In genomic region chr2:101731221-101732054, GRCh38 we compare ENCODE assay signal across 29 cellular contexts. TPM values are rescaled to one million over a fixed set of nuclear protein-coding genes. Genes with fewer than 3 reads are reported as not detected.
DNase-seq lines count a peak whose midpoint lies in the region; ATAC-seq, FAIRE-seq and TF ChIP-seq lines count a peak whose summit lies in the region.
"Had no signal": no experiment of that assay in that cellular context is flagged by ENCODE, and none has a peak within 500 bp of the region (broad histone marks: within the 10 kb centered on the region; RNA-seq: fewer than 3 reads in every experiment).

No MANE protein-coding gene starts in this region.

- peak; percentile 89 for FAIRE-seq in HepG2 (lab: Jason Lieb, UNC)
- FAIRE-seq: GM12891, H1 had no signal

- POLR2A ChIA-PET in HepG2 (lab: Yijun Ruan, JAX): interaction anchor here (0.6 to 3.2 kb wide), 9 partner anchors 9 to 176 kb away, joined by 3 to 15 read pairs (median 4); partner anchors contain the start of gene MAP4K4

- no peaks in the 10 kb centered on the region for H3K9me3 Mint-ChIP-seq in stimulated activated effector memory CD8-positive, alpha-beta T cell treated with anti-CD3 and anti-CD28 coated beads, Interleukin-12 subunit alpha, Interleukin-12 subunit beta, amount 100 ng/mL, for 72 hours
- H3K9me3 Mint-ChIP-seq: CD8-positive, alpha-beta T cell had no signal

- H3K4me1 ChIP-seq in HepG2 (ENCODE audit: insufficient read depth, low read length) (peaks cover 100% of the 10 kb centered on the region), right lobe of liver (peaks cover 0 to 40% (median 20%) of the 10 kb centered on the region in 4 donors), RWPE2 (ENCODE audit: insufficient read depth, poor library complexity, severe bottlenecking) (peaks cover 37% of the 10 kb centered on the region)
- peaks cover 23% of the 10 kb centered on the region for H3K4me1 ChIP-seq in effector memory CD4-positive, alpha-beta T cell (ENCODE audit: control insufficient read depth, insufficient read depth, low read length, poor library complexity, severe bottlenecking)

- H3K27me3 ChIP-seq in HepG2 (ENCODE audit: control insufficient read depth in 1 of 2, insufficient read depth in 2 of 2, low read length in 2 of 2) (no peaks in the 10 kb centered on the region), right lobe of liver (no peaks in the 10 kb centered on the region), RWPE2 (ENCODE audit: insufficient read depth, poor library complexity, severe bottlenecking) (no peaks in the 10 kb centered on the region)
- H3K27me3 ChIP-seq in effector memory CD4-positive, alpha-beta T cell (replicated peaks; ENCODE audit: control insufficient read depth, insufficient read depth, low read length, poor library complexity, severe bottlenecking): no peaks in the 10 kb centered on the region

- no peak for TF ChIP-seq POLR2A in HepG2 (IDR thresholded peaks at IDR 0.05; ENCODE audit: insufficient read depth in 1 of 2, low read depth in 2 of 2, low read length in 2 of 2)
- TF ChIP-seq POLR2A in right lobe of liver (IDR thresholded peaks at IDR 0.05): no peak

- peak; percentile 21; the same call in 1 of the 2 replicates for TF ChIP-seq RAD21 in HepG2 (CRISPR knock-in tag; IDR thresholded peaks at IDR 0.05)

- peaks cover 6 to 10% of the 10 kb centered on the region in 2 experiments; a peak in 3 of 5 replicates for H3K36me3 ChIP-seq in HepG2 (replicated peaks in 1 of 2; ENCODE audit: control insufficient read depth in 1 of 2, insufficient read depth in 2 of 2, low read length in 2 of 2)
- no peaks in the 10 kb centered on the region for H3K36me3 ChIP-seq in right lobe of liver
- H3K36me3 ChIP-seq in RWPE2 (ENCODE audit: low read depth): no peaks in the 10 kb centered on the region; the same call in 1 of the 2 replicates
- H3K36me3 ChIP-seq in effector memory CD4-positive, alpha-beta T cell (ENCODE audit: control insufficient read depth, insufficient read depth, low read length): no peaks in the 10 kb centered on the region

- peak overlapping the region; percentile 47 for H3K4me2 ChIP-seq in HepG2 (ENCODE audit: low read depth, low read length)

- peaks cover 100% of the 10 kb centered on the region for H3K79me2 ChIP-seq in HepG2 (ENCODE audit: insufficient read depth, low read length)

- intact Hi-C loops in HepG2 (cut with micrococcal nuclease; ENCODE audit: unreplicated experiment) (loop anchor here (2.0 kb wide), 2 partner anchors 31 to 33 kb away; no protein-coding TSS in a partner anchor), right lobe of liver (cut with DNase I) (no loop called here)

- H3K4me3 Mint-ChIP-seq in stimulated activated effector memory CD8-positive, alpha-beta T cell treated with anti-CD3 and anti-CD28 coated beads, Interleukin-12 subunit alpha, Interleukin-12 subunit beta, amount 100 ng/mL, for 72 hours: no peak overlapping the region
- H3K4me3 Mint-ChIP-seq: CD8-positive, alpha-beta T cell had no signal

- H3K27ac ChIP-seq in HepG2 (ENCODE audit: extremely low read length, insufficient read depth, low read length): peak overlapping the region; percentile 90
- H3K27ac ChIP-seq in right lobe of liver: no peak overlapping the region
- peak overlapping the region; percentile 8 for H3K27ac ChIP-seq in RWPE2 (ENCODE audit: poor library complexity, severe bottlenecking)
- no peak overlapping the region for H3K27ac ChIP-seq in effector memory CD4-positive, alpha-beta T cell (ENCODE audit: insufficient read depth, low read length, poor library complexity, severe bottlenecking)
- H3K27ac ChIP-seq: C4-2B, HL-60, RWPE1 had no signal

- no TSS peak for BruUV-seq in HepG2 (replicated peaks; lab: Mats Ljungman, UMichigan)

- CTCF ChIA-PET in HepG2 (lab: Yijun Ruan, JAX; ENCODE audit: low intra/inter-chr PET ratio, low total read pairs): no interaction called here

- in situ Hi-C loops in HepG2 (cut with HindIII; ENCODE audit: extremely low pct_ligation_motif_present, low pct_unique_long_range_greater_than_20kb): no loop called here

- H3K4me1 Mint-ChIP-seq in stimulated activated effector memory CD8-positive, alpha-beta T cell treated with anti-CD3 and anti-CD28 coated beads, Interleukin-12 subunit alpha, Interleukin-12 subunit beta, amount 100 ng/mL, for 72 hours: peaks cover 68% of the 10 kb centered on the region

- H4K20me1 ChIP-seq in HepG2 (ENCODE audit: insufficient read depth, low read length): peaks cover 86% of the 10 kb centered on the region

- H3K9me3 ChIP-seq in HepG2 (ENCODE audit: low read length): no peaks in the 10 kb centered on the region
- no peaks in the 10 kb centered on the region for H3K9me3 ChIP-seq in right lobe of liver
- H3K9me3 ChIP-seq in RWPE2 (ENCODE audit: severe bottlenecking): no peaks in the 10 kb centered on the region
- no peaks in the 10 kb centered on the region for H3K9me3 ChIP-seq in effector memory CD4-positive, alpha-beta T cell (ENCODE audit: control insufficient read depth, low read length)
- H3K9me3 ChIP-seq: Caco-2 had no signal

- H2AFZ ChIP-seq in HepG2 (ENCODE audit: low read length): no peak overlapping the region

- 56% methylated on average over 9 of the region's 9 CpGs for WGBS in HepG2 (ENCODE audit: low lambda C conversion rate)
- 56% methylated on average over 8 of the region's 9 CpGs for WGBS in right lobe of liver (ENCODE audit: insufficient coverage, low coverage, low lambda C conversion rate, missing lambda C conversion rate)

- TF ChIP-seq EP300 in HepG2 (IDR thresholded peaks at IDR 0.05; ENCODE audit: low read depth in 2 of 2, low read length in 2 of 2) (peak; percentile 79 to 92; a peak in 3 of 4 replicates), HepG2 (CRISPR knock-in tag; IDR thresholded peaks at IDR 0.05; ENCODE audit: borderline replicate concordance) (peak; percentile 73; the same call in 1 of the 2 replicates)

- H3K27ac Mint-ChIP-seq in stimulated activated effector memory CD8-positive, alpha-beta T cell treated with anti-CD3 and anti-CD28 coated beads, Interleukin-12 subunit alpha, Interleukin-12 subunit beta, amount 100 ng/mL, for 72 hours: no peak overlapping the region

- ATAC-seq in HepG2 (peak; percentile 55), right lobe of liver (no peak), RWPE2 (ENCODE audit: low read depth) (no peak), HG03025 (IDR thresholded peaks at IDR 0.05; ENCODE audit: low FRiP score, unreplicated experiment) (no peak)
- ATAC-seq in stimulated activated effector memory CD8-positive, alpha-beta T cell treated with anti-CD3 and anti-CD28 coated beads, Interleukin-12 subunit alpha, Interleukin-12 subunit beta, amount 100 ng/mL, for 72 hours: no peak
- ATAC-seq: CD8-positive, alpha-beta T cell had no signal

- peak; percentile 99 for DNase-seq in HepG2 (ENCODE audit: low spot score)
- DNase-seq in right lobe of liver: no peak
- DNase-seq in RWPE2 (ENCODE audit: low spot score): no peak
- DNase-seq in myocyte (ENCODE audit: low read depth): peak; percentile 31
- DNase-seq in stimulated activated effector memory CD8-positive, alpha-beta T cell treated with anti-CD3 and anti-CD28 coated beads, Interleukin-12 subunit alpha, Interleukin-12 subunit beta, amount 100 ng/mL, for 72 hours (ENCODE audit: low spot score in 2 of 2): no peak
- no peak for DNase-seq in effector memory CD4-positive, alpha-beta T cell
- DNase-seq in epidermal melanocyte (ENCODE audit: insufficient read length, low spot score): no peak
- DNase-seq: AML-193; Caco-2; CD8-positive, alpha-beta T cell; DMS79 treated with DMSO at 0.1 percent for 48 hours; GF-D8; HCEC 1CT; Kasumi-1; MV-4-11; NCI-H1105; NCI-H1436 treated with DMSO at 0.1 percent for 48 hours; NCI-H187 treated with DMSO at 0.1 percent for 48 hours; NCI-H2107; NCI-H524; NCI-H82; NK-92 treated with Interleukin-12 subunit alpha and Interleukin-12 subunit beta, amount 100 ng/mL, for 24 hours; SHP77 treated with DMSO at 0.1 percent for 48 hours had no signal

- no peak overlapping the region; a peak in 1 of 6 replicates for H3K4me3 ChIP-seq in HepG2 (replicated peaks in 1 of 3; ENCODE audit: insufficient read depth in 1 of 3, low read depth in 2 of 3, low read length in 3 of 3)
- no peak overlapping the region for H3K4me3 ChIP-seq in right lobe of liver
- H3K4me3 ChIP-seq in RWPE2 (ENCODE audit: severe bottlenecking): no peak overlapping the region
- no peak overlapping the region for H3K4me3 ChIP-seq in effector memory CD4-positive, alpha-beta T cell (ENCODE audit: insufficient read depth, low read depth, low read length, poor library complexity, severe bottlenecking)

- no peaks in the 10 kb centered on the region for H3K36me3 Mint-ChIP-seq in stimulated activated effector memory CD8-positive, alpha-beta T cell treated with anti-CD3 and anti-CD28 coated beads, Interleukin-12 subunit alpha, Interleukin-12 subunit beta, amount 100 ng/mL, for 72 hours
- H3K36me3 Mint-ChIP-seq: CD8-positive, alpha-beta T cell had no signal

- H3K9ac ChIP-seq in HepG2 (ENCODE audit: insufficient read depth, low read depth, low read length): peak overlapping the region; percentile 40

- TF ChIP-seq CTCF in HepG2 (CRISPR knock-in tag; IDR thresholded peaks at IDR 0.05) (no peak), right lobe of liver (IDR thresholded peaks at IDR 0.05) (no peak), RWPE2 (IDR thresholded peaks at IDR 0.05; ENCODE audit: poor library complexity, severe bottlenecking) (no peak)

RNA-seq across cellular contexts. Expression of gene MAP4K4, which starts 33.9 kb away (rescaled TPM):
- total RNA-seq in HepG2 (2016; rRNA removed; fragmentation: Illumina TruSeq; extraction: Trizol) (264 and 301 TPM in 2 replicates), right lobe of liver (10 to 100 TPM; 29.8 to 36.5 (median 31.1) TPM), myocyte (133 and 207 TPM in 2 replicates)
- 62.1 and 62.9 TPM in 2 replicates for total RNA-seq in HepG2 (2016; cell fraction: cytosol; rRNA removed; fragmentation: Illumina TruSeq; extraction: Trizol; ENCODE audit: low read depth)
- total RNA-seq in HepG2 (2016; cell fraction: insoluble cytoplasmic fraction; rRNA removed; fragmentation: Illumina TruSeq; extraction: Trizol): 264 and 269 TPM in 2 replicates
- 200 and 238 TPM in 2 replicates for total RNA-seq in HepG2 (2016; cell fraction: membrane; rRNA removed; fragmentation: Illumina TruSeq; extraction: Trizol)
- total RNA-seq in HepG2 (2016; cell fraction: nucleus; rRNA removed; fragmentation: Illumina TruSeq; extraction: Trizol): 292 and 308 TPM in 2 replicates
- polyA plus RNA-seq in HepG2 (2011; rRNA removed): 101 and 105 TPM in 2 replicates
- polyA plus RNA-seq in HepG2 (2011; cell fraction: cytosol; rRNA removed): 67.0 and 72.8 TPM in 2 replicates
- 261 and 287 TPM in 2 replicates for polyA plus RNA-seq in HepG2 (2011; cell fraction: nucleus; rRNA removed)
- 138 and 155 TPM in 2 replicates for polyA plus RNA-seq in HepG2 (2012)
- polyA plus RNA-seq in HepG2 (2016; cell fraction: cytosol; fragmentation: Illumina TruSeq; extraction: Trizol; ENCODE audit: low read depth): 48.8 and 52.9 TPM in 2 replicates
- 269 and 298 TPM in 2 replicates for polyA plus RNA-seq in HepG2 (2016; cell fraction: insoluble cytoplasmic fraction; fragmentation: Illumina TruSeq; extraction: Trizol; ENCODE audit: low read depth)
- polyA plus RNA-seq in HepG2 (2016; cell fraction: membrane; fragmentation: Illumina TruSeq; extraction: Trizol; ENCODE audit: low read depth): 137 and 163 TPM in 2 replicates
- 298 and 312 TPM in 2 replicates for polyA plus RNA-seq in HepG2 (2016; cell fraction: nucleus; fragmentation: Illumina TruSeq; extraction: Trizol; ENCODE audit: insufficient read depth, low read depth)
- polyA minus RNA-seq in HepG2 (2011; rRNA and poly(A)+ RNA removed; ENCODE audit: low replicate concordance): 84.0 and 279 TPM in 2 replicates
- 99.4 and 99.7 TPM in 2 replicates for polyA minus RNA-seq in HepG2 (2011; cell fraction: cytosol; rRNA and poly(A)+ RNA removed)
- 680 and 703 TPM in 2 replicates for polyA minus RNA-seq in HepG2 (2011; cell fraction: nucleus; rRNA and poly(A)+ RNA removed)
- 140 TPM for polyA plus RNA-seq in myocyte (2012)

Comparison
In these comparisons a context has a peak if more than half of its experiments do, and no peak if none do; other contexts are left out.
1. DNase-seq: peak in HepG2 (single experiment) and myocyte (single experiment); none in right lobe of liver (0 of 3), RWPE2 (single experiment), stimulated activated effector memory CD8-positive, alpha-beta T cell treated with anti-CD3 and anti-CD28 coated beads, Interleukin-12 subunit alpha, Interleukin-12 subunit beta, amount 100 ng/mL, for 72 hours (0 of 2), effector memory CD4-positive, alpha-beta T cell (0 of 3) and epidermal melanocyte (single experiment).
2. H3K27ac ChIP-seq: peak in HepG2 (single experiment) and RWPE2 (single experiment); none in right lobe of liver (0 of 3) and effector memory CD4-positive, alpha-beta T cell (single experiment).